In the genomic region with DNA sequence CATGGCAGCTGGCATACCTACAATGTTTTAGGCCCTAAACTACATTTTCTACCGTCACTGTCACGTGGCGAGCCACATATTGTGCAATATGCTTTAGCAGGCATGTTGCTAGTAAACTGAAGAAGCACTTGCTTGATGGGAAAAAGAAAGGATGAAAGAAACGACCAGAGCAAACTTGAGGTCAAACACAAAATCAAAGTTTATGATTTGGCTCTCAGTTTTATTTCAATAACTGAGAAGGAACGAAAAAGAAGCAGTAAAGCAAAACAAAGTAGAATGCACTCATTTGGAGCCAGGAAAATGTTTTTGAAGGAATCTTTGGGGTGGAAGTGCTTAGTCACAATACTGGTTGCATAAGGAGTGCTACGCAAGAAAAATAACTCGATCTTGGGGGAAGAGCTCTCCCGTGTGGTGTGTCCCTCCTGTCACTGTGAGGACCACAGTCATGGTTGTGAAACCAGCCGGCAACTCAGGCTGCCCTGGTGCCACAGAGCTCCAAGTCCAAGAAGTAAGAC, we compare ENCODE assay signal across 1 cellular context.
TF ChIP-seq lines count a peak whose summit lies in the region.

No MANE protein-coding gene starts in this region.

TF ChIP-seq in GM23338, 12 proteins besides CTCF, POLR2A, EP300 and RAD21 (continued from another document):
- TF ChIP-seq POLR2AphosphoS5 (IDR thresholded peaks at IDR 0.05; ENCODE audit: low read depth), result no peak
- TF ChIP-seq, protein P1, sequence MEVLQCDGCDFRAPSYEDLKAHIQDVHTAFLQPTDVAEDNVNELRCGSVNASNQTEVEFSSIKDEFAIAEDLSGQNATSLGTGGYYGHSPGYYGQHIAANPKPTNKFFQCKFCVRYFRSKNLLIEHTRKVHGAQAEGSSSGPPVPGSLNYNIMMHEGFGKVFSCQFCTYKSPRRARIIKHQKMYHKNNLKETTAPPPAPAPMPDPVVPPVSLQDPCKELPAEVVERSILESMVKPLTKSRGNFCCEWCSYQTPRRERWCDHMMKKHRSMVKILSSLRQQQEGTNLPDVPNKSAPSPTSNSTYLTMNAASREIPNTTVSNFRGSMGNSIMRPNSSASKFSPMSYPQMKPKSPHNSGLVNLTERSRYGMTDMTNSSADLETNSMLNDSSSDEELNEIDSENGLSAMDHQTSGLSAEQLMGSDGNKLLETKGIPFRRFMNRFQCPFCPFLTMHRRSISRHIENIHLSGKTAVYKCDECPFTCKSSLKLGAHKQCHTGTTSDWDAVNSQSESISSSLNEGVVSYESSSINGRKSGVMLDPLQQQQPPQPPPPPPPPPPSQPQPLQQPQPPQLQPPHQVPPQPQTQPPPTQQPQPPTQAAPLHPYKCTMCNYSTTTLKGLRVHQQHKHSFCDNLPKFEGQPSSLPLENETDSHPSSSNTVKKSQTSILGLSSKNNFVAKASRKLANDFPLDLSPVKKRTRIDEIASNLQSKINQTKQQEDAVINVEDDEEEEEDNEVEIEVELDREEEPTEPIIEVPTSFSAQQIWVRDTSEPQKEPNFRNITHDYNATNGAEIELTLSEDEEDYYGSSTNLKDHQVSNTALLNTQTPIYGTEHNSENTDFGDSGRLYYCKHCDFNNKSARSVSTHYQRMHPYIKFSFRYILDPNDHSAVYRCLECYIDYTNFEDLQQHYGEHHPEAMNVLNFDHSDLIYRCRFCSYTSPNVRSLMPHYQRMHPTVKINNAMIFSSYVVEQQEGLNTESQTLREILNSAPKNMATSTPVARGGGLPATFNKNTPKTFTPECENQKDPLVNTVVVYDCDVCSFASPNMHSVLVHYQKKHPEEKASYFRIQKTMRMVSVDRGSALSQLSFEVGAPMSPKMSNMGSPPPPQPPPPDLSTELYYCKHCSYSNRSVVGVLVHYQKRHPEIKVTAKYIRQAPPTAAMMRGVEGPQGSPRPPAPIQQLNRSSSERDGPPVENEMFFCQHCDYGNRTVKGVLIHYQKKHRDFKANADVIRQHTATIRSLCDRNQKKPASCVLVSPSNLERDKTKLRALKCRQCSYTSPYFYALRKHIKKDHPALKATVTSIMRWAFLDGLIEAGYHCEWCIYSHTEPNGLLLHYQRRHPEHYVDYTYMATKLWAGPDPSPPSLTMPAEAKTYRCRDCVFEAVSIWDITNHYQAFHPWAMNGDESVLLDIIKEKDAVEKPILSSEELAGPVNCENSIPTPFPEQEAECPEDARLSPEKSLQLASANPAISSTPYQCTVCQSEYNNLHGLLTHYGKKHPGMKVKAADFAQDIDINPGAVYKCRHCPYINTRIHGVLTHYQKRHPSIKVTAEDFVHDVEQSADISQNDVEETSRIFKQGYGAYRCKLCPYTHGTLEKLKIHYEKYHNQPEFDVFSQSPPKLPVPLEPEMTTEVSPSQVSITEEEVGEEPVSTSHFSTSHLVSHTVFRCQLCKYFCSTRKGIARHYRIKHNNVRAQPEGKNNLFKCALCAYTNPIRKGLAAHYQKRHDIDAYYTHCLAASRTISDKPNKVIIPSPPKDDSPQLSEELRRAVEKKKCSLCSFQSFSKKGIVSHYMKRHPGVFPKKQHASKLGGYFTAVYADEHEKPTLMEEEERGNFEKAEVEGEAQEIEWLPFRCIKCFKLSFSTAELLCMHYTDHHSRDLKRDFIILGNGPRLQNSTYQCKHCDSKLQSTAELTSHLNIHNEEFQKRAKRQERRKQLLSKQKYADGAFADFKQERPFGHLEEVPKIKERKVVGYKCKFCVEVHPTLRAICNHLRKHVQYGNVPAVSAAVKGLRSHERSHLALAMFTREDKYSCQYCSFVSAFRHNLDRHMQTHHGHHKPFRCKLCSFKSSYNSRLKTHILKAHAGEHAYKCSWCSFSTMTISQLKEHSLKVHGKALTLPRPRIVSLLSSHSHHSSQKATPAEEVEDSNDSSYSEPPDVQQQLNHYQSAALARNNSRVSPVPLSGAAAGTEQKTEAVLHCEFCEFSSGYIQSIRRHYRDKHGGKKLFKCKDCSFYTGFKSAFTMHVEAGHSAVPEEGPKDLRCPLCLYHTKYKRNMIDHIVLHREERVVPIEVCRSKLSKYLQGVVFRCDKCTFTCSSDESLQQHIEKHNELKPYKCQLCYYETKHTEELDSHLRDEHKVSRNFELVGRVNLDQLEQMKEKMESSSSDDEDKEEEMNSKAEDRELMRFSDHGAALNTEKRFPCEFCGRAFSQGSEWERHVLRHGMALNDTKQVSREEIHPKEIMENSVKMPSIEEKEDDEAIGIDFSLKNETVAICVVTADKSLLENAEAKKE (CRISPR knock-in tag; IDR thresholded peaks at IDR 0.05), result no peak
- no peak for TF ChIP-seq JUNB (IDR thresholded peaks at IDR 0.05; ENCODE audit: unreplicated experiment)
- TF ChIP-seq EZH2phosphoT487 (IDR thresholded peaks at IDR 0.05; ENCODE audit: unreplicated experiment), result no peak
- no peak for TF ChIP-seq STAT1 (IDR thresholded peaks at IDR 0.05; ENCODE audit: unreplicated experiment)
- TF ChIP-seq NANOG (IDR thresholded peaks at IDR 0.05; ENCODE audit: borderline replicate concordance), result no peak
- TF ChIP-seq ZNF114 (CRISPR knock-in tag; IDR thresholded peaks at IDR 0.05), result no peak
- no peak for TF ChIP-seq EZH2 (IDR thresholded peaks at IDR 0.05; ENCODE audit: low read depth, unreplicated experiment)
- no peak for TF ChIP-seq CREB1 (CRISPR knock-in tag; IDR thresholded peaks at IDR 0.05; ENCODE audit: low read depth)
